9 cellular contexts compared by ENCODE assay signal in the genomic region with DNA sequence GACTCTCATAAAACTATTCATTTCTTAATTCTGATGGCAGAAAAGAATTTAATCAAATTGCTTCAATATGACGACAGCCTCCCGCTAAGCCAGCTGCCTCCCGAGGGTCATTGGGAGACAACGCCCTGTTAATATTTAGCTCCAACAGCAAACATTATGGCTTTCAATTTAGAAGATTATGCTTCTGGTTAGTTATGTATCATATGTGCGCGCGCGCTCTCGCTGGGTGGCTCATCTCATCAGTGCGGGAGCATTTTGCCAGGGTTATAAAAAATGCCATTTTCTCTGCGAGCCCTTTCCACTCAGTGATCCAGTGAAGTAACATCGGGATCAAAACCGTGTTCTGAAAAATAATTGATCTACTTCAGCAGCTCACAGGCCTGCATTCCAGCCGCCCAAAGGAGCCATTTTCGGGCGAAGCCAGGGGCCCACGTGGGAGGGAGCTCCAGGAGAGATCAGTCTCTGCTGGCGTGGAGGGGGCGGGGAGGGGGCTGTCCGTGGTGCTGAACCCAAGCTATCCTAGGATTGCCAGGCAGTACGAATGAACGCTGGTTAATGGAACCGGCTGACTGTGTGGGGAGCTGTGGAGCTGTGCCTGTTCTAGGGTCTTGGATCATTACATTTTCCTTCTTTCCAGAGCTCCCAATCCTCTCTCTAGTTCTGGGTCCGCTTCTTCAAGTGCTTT.
DNase-seq lines count a peak whose midpoint lies in the region; ATAC-seq and TF ChIP-seq lines count a peak whose summit lies in the region.
"Had no signal": no experiment of that assay in that cellular context is flagged by ENCODE, and none has a peak within 500 bp of the region (broad histone marks: within the 10 kb centered on the region; RNA-seq: fewer than 3 reads in every experiment).

No MANE protein-coding gene starts in this region.

- peaks cover 25 to 56% of the 10 kb centered on the region in 2 donors for H3K27me3 Mint-ChIP-seq in CD4-positive, alpha-beta memory T cell

- H3K4me1 Mint-ChIP-seq in CD4-positive, alpha-beta memory T cell = peaks cover 0 to 3% (median 0%) of the 10 kb centered on the region in 4 donors

- H3K27ac Mint-ChIP-seq in CD4-positive, alpha-beta memory T cell = no peak overlapping the region

- ATAC-seq in gastrocnemius medialis = no peak

- H3K9me3 Mint-ChIP-seq in CD4-positive, alpha-beta memory T cell = peaks cover 0 to 5% (median under 1%) of the 10 kb centered on the region in 8 donors

- POLR2A ChIA-PET in CD4-positive, alpha-beta memory T cell (lab: Charles Lee; ENCODE audit: partially characterized antibody) = no interaction called here

- no peaks in the 10 kb centered on the region for H3K4me1 ChIP-seq in CD4-positive, alpha-beta memory T cell (ENCODE audit: insufficient read depth, low read length)
- H3K4me1 ChIP-seq in gastrocnemius medialis = no peaks in the 10 kb centered on the region

- no peak for TF ChIP-seq POLR2A in gastrocnemius medialis (IDR thresholded peaks at IDR 0.05)

- H3K27me3 ChIP-seq in CD4-positive, alpha-beta memory T cell (ENCODE audit: insufficient read depth, low read length) = peaks cover 4% of the 10 kb centered on the region
- H3K27me3 ChIP-seq in gastrocnemius medialis = peaks cover 7 to 42% (median 8%) of the 10 kb centered on the region in 3 donors

- H3K27ac ChIP-seq in VCaP (peak overlapping the region; percentile 45), gastrocnemius medialis (no peak overlapping the region)
- no peak overlapping the region for H3K27ac ChIP-seq in CD4-positive, alpha-beta memory T cell (ENCODE audit: low read depth, low read length)

- peak; percentile 90 for DNase-seq in COLO668 (lab: John Stamatoyannopoulos, UW; ENCODE audit: unreplicated experiment)
- peak; percentile 6 for DNase-seq in HPDE6-E6E7 (ENCODE audit: extremely low spot score)
- peak; percentile 93 for DNase-seq in iPS-NIHi11 (ENCODE audit: low spot score)
- DNase-seq in epidermal melanocyte (ENCODE audit: insufficient read length, low spot score) = no peak
- no peak for DNase-seq in CD4-positive, alpha-beta memory T cell
- no peak for DNase-seq in activated naive CD4-positive, alpha-beta T cell treated with Interleukin-2 at 50 U/mL for 16 hours
- DNase-seq in gastrocnemius medialis = no peak
- DNase-seq: activated T-cell treated with anti-CD3 and anti-CD28 coated beads for 4 hours had no signal

- TF ChIP-seq CTCF in VCaP (conservative IDR thresholded peaks at IDR 0.05) = 0 out of 2 replicates have a peak, but pooled peaks have one; percentile 3
- no peak for TF ChIP-seq CTCF in gastrocnemius medialis (IDR thresholded peaks at IDR 0.05 in 4 of 5, conservative IDR thresholded peaks at IDR 0.05 in 1 of 5)

- H3K4me3 Mint-ChIP-seq in CD4-positive, alpha-beta memory T cell = no peak overlapping the region

- intact Hi-C loops in CD4-positive, alpha-beta memory T cell (cut with micrococcal nuclease) = no loop called here
- intact Hi-C loops in gastrocnemius medialis (cut with DNase I; ENCODE audit: low total_unique reads) = no loop called here

- in situ Hi-C loops in gastrocnemius medialis (cut with MboI; ENCODE audit: low sequenced_read_pairs in 4 of 4) = no loop called here

- H3K9me3 ChIP-seq in CD4-positive, alpha-beta memory T cell (ENCODE audit: control insufficient read depth in 1 of 2, low read length in 2 of 2) = no peaks in the 10 kb centered on the region
- H3K9me3 ChIP-seq in gastrocnemius medialis = no peaks in the 10 kb centered on the region

- no peak overlapping the region for H3K4me3 ChIP-seq in CD4-positive, alpha-beta memory T cell (ENCODE audit: low read length in 2 of 2)
- H3K4me3 ChIP-seq in gastrocnemius medialis = no peak overlapping the region

- CTCF ChIA-PET in CD4-positive, alpha-beta memory T cell (lab: Charles Lee; ENCODE audit: partially characterized antibody) = no interaction called here

- H3K36me3 Mint-ChIP-seq in CD4-positive, alpha-beta memory T cell = peaks cover 0 to 4% of the 10 kb centered on the region in 2 donors

- H3K36me3 ChIP-seq in CD4-positive, alpha-beta memory T cell (ENCODE audit: insufficient read depth, low read length) = no peaks in the 10 kb centered on the region
- H3K36me3 ChIP-seq in gastrocnemius medialis = no peaks in the 10 kb centered on the region

Comparison
In these comparisons a context has a peak if more than half of its experiments do, and no peak if none do; other contexts are left out.
1. DNase-seq: peak in COLO668 (single experiment), HPDE6-E6E7 (single experiment) and iPS-NIHi11 (single experiment); none in epidermal melanocyte (single experiment), CD4-positive, alpha-beta memory T cell (0 of 5), activated naive CD4-positive, alpha-beta T cell treated with Interleukin-2 at 50 U/mL for 16 hours (single experiment) and gastrocnemius medialis (0 of 2).